Comparison of ENCODE assay signal across 18 cellular contexts in the genomic region with DNA sequence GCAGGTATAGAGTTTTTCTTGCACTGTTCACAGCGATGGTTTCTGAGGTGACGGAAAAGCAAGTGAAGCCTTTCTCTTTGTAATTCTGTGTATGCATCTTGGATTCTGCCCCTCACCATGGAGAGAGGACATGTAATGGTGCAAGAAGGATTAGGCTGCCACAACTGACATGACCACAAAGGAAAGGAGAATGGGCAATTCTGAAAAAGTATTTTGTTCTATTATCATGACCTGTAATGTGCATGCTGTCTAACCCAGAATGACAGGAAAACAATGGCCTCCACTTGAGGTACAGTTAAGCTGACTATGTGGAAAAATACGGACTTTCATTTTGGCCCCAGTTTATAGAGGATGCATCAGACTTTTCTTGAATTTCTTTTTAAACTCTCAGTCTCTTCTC.
A peak's percentile ranks its signal among the peaks of the same experiment; 100 is the strongest.
DNase-seq lines count a peak whose midpoint lies in the region; TF ChIP-seq lines count a peak whose summit lies in the region.
"Had no signal": no experiment of that assay in that cellular context is flagged by ENCODE, and none has a peak within 500 bp of the region (broad histone marks: within the 10 kb centered on the region; RNA-seq: fewer than 3 reads in every experiment).

No MANE protein-coding gene starts in this region.

- no peak overlapping the region for H4K91ac ChIP-seq in neuronal stem cell (ENCODE audit: low read depth, low read length, poor library complexity)

- H3K4ac ChIP-seq in neuronal stem cell (ENCODE audit: low read length) = no peak overlapping the region

- H4K8ac ChIP-seq in neuronal stem cell (ENCODE audit: low read depth, low read length) = no peak overlapping the region

- H3K27ac Mint-ChIP-seq in mesothelial cell of epicardium = no peak overlapping the region
- H3K27ac Mint-ChIP-seq: B cell; CD4-positive, alpha-beta T cell; CD8-positive, alpha-beta T cell had no signal

- no peak overlapping the region for H3K23ac ChIP-seq in neuronal stem cell (ENCODE audit: low read depth, low read length, poor library complexity)

- no CpG with 5 or more reads among the region's 3 CpGs for WGBS in neuronal stem cell (ENCODE audit: extremely low coverage in 2 of 2, insufficient read length in 2 of 2, insufficient replicate concordance in 1 of 2), 2 donors
- WGBS in esophagus muscularis mucosa = 81% methylated on average over 3 of the region's 3 CpGs

- TF ChIP-seq POLR2A in esophagus muscularis mucosa (IDR thresholded peaks at IDR 0.05; ENCODE audit: low read depth) = no peak

- no peaks in the 10 kb centered on the region for H3K27me3 Mint-ChIP-seq in mesothelial cell of epicardium (ENCODE audit: low read depth)
- H3K27me3 Mint-ChIP-seq: B cell had no signal

- no peak overlapping the region for H3K4me2 ChIP-seq in neural cell (ENCODE audit: low read length)
- no peak overlapping the region for H3K4me2 ChIP-seq in neuronal stem cell (ENCODE audit: insufficient read depth, low read length, poor library complexity, severe bottlenecking)
- H3K4me2 ChIP-seq: A549; BLaER1 treated with 17β-estradiol and CSF1 and Interleukin-3, amounts not matched to agents 10 nM and 100 nM had no signal

- H2BK120ac ChIP-seq in neuronal stem cell (ENCODE audit: low read depth, low read length) = no peak overlapping the region

- H3K9me3 ChIP-seq in neural cell (ENCODE audit: low read length) (no peaks in the 10 kb centered on the region), neuronal stem cell (replicated peaks in 1 of 2; ENCODE audit: control insufficient read depth in 2 of 2, insufficient read depth in 1 of 2, low read depth in 1 of 2, low read length in 2 of 2) (no peaks in the 10 kb centered on the region), esophagus muscularis mucosa (no peaks in the 10 kb centered on the region)
- H3K9me3 ChIP-seq: A549; BLaER1 treated with 17β-estradiol and CSF1 and Interleukin-3, amounts not matched to agents 10 nM and 100 nM; Caco-2 had no signal

- H3K9ac ChIP-seq in neural cell (ENCODE audit: low read length) = no peak overlapping the region
- no peak overlapping the region for H3K9ac ChIP-seq in neuronal stem cell (ENCODE audit: low read depth, low read length, poor library complexity)
- H3K9ac ChIP-seq: BLaER1 treated with 17β-estradiol and CSF1 and Interleukin-3, amounts not matched to agents 10 nM and 100 nM had no signal

- H3K27ac ChIP-seq in neural cell (ENCODE audit: low read length) (peak overlapping the region; percentile 32), neuronal stem cell (replicated peaks; ENCODE audit: low read length) (no peak overlapping the region), esophagus muscularis mucosa (replicated peaks in 1 of 4) (no peak overlapping the region)
- H3K27ac ChIP-seq: 22Rv1; A549; BLaER1 treated with 17β-estradiol and CSF1 and Interleukin-3, amounts not matched to agents 10 nM and 100 nM; C4-2B had no signal

- H2BK12ac ChIP-seq in neuronal stem cell (ENCODE audit: low read length) = no peak overlapping the region

- H2BK5ac ChIP-seq in neuronal stem cell (ENCODE audit: low read length) = no peak overlapping the region

- H2AFZ ChIP-seq in neural cell (ENCODE audit: low read depth, low read length) (no peak overlapping the region), neuronal stem cell (ENCODE audit: low read length) (peak overlapping the region; percentile 14)

- no peak overlapping the region for H2AK5ac ChIP-seq in neuronal stem cell (ENCODE audit: low read depth, low read length)

- H3K79me1 ChIP-seq in neuronal stem cell (ENCODE audit: low read depth, low read length) = no peaks in the 10 kb centered on the region

- H3F3A ChIP-seq in neural cell (ENCODE audit: insufficient read depth, low read length, poor library complexity, severe bottlenecking) = no peaks in the 10 kb centered on the region

- DNase-seq in MV-4-11 (lab: John Stamatoyannopoulos, UW) (peak; percentile 22), neuronal stem cell (ENCODE audit: low spot score) (no peak), mesothelial cell of epicardium (ENCODE audit: low spot score in 2 of 2, unreplicated experiment in 2 of 2) (no peak), RPMI8226 (no peak), esophagus muscularis mucosa (ENCODE audit: extremely low spot score) (no peak)
- DNase-seq: AML-193; Caco-2; Calu3; CD4-positive, alpha-beta T cell; CD8-positive, alpha-beta T cell; DMS79 treated with DMSO at 0.1 percent for 48 hours; GF-D8 had no signal

- intact Hi-C loops in esophagus muscularis mucosa (cut with DNase I) = no loop called here

- no peaks in the 10 kb centered on the region for H3K36me3 Mint-ChIP-seq in mesothelial cell of epicardium
- H3K36me3 Mint-ChIP-seq: CD8-positive, alpha-beta T cell had no signal

- TF ChIP-seq EP300 in neural cell (conservative IDR thresholded peaks at IDR 0.05; ENCODE audit: poor library complexity, severe bottlenecking) (peak; percentile 85), esophagus muscularis mucosa (IDR thresholded peaks at IDR 0.05) (no peak)

- H3K4me1 Mint-ChIP-seq in mesothelial cell of epicardium = peaks cover 11% of the 10 kb centered on the region
- H3K4me1 Mint-ChIP-seq: B cell had no signal

- H4K20me1 ChIP-seq in neural cell (ENCODE audit: insufficient read depth) = no peaks in the 10 kb centered on the region
- H4K20me1 ChIP-seq: BLaER1 treated with 17β-estradiol and CSF1 and Interleukin-3, amounts not matched to agents 10 nM and 100 nM had no signal

- H3K79me2 ChIP-seq in neural cell (replicated peaks; ENCODE audit: insufficient read depth, low read length) = no peaks in the 10 kb centered on the region

- H3K9me3 Mint-ChIP-seq in mesothelial cell of epicardium = no peaks in the 10 kb centered on the region
- H3K9me3 Mint-ChIP-seq: CD4-positive, alpha-beta T cell; CD8-positive, alpha-beta T cell had no signal

- TF ChIP-seq RAD21 in neural cell (conservative IDR thresholded peaks at IDR 0.05) = no peak

- TF ChIP-seq CTCF in neural cell (IDR thresholded peaks at IDR 0.05; ENCODE audit: poor library complexity, severe bottlenecking) = no peak
- no peak for TF ChIP-seq CTCF in mesothelial cell of epicardium (IDR thresholded peaks at IDR 0.05; ENCODE audit: unreplicated experiment)
- no peak for TF ChIP-seq CTCF in esophagus muscularis mucosa (IDR thresholded peaks at IDR 0.05)

- no peak overlapping the region for H3K14ac ChIP-seq in neuronal stem cell (ENCODE audit: low read length)

- H3K18ac ChIP-seq in neuronal stem cell (ENCODE audit: low read length) = no peak overlapping the region

- no peaks in the 10 kb centered on the region for H3K9me2 ChIP-seq in neural cell (ENCODE audit: insufficient read depth, low read length)

- H2BK15ac ChIP-seq in neuronal stem cell (ENCODE audit: low read length) = no peak overlapping the region

- no peak overlapping the region for H3K4me3 Mint-ChIP-seq in mesothelial cell of epicardium
- H3K4me3 Mint-ChIP-seq: B cell; CD4-positive, alpha-beta T cell; CD8-positive, alpha-beta T cell had no signal

- H3K36me3 ChIP-seq in neural cell (ENCODE audit: insufficient read depth, low read length) = no peaks in the 10 kb centered on the region
- H3K36me3 ChIP-seq in neuronal stem cell (replicated peaks in 1 of 2; ENCODE audit: control insufficient read depth in 2 of 2, insufficient read depth in 2 of 2, low read length in 2 of 2) = no peaks in the 10 kb centered on the region
- H3K36me3 ChIP-seq in esophagus muscularis mucosa = no peaks in the 10 kb centered on the region
- H3K36me3 ChIP-seq: BLaER1 treated with 17β-estradiol and CSF1 and Interleukin-3, amounts not matched to agents 10 nM and 100 nM had no signal

- H3K4me3 ChIP-seq in neural cell (ENCODE audit: low read length) (no peak overlapping the region), neuronal stem cell (ENCODE audit: low read length in 2 of 2) (no peak overlapping the region), esophagus muscularis mucosa (no peak overlapping the region)
- H3K4me3 ChIP-seq: A549; BLaER1 treated with 17β-estradiol and CSF1 and Interleukin-3, amounts not matched to agents 10 nM and 100 nM had no signal

- H3K4me1 ChIP-seq in neuronal stem cell (ENCODE audit: control insufficient read depth in 2 of 2, insufficient read depth in 1 of 2, low read depth in 1 of 2, low read length in 2 of 2) (peaks cover 0 to 4% of the 10 kb centered on the region in 2 donors), esophagus muscularis mucosa (no peaks in the 10 kb centered on the region)
- H3K4me1 ChIP-seq: A549; BLaER1 treated with 17β-estradiol and CSF1 and Interleukin-3, amounts not matched to agents 10 nM and 100 nM; Caco-2 had no signal

- H3K27me3 ChIP-seq in neural cell (ENCODE audit: insufficient read depth, low read depth, low read length) (no peaks in the 10 kb centered on the region), neuronal stem cell (ENCODE audit: control insufficient read depth in 3 of 3, insufficient read depth in 3 of 3, low read depth in 1 of 3, low read length in 3 of 3) (no peaks in the 10 kb centered on the region), esophagus muscularis mucosa (no peaks in the 10 kb centered on the region)
- H3K27me3 ChIP-seq: BLaER1 treated with 17β-estradiol and CSF1 and Interleukin-3, amounts not matched to agents 10 nM and 100 nM had no signal

TF ChIP-seq in neural cell, 6 proteins besides CTCF, POLR2A, EP300 and RAD21:
- TF ChIP-seq POLR2AphosphoS5 (IDR thresholded peaks at IDR 0.05) (peak; percentile 67), SMC3 (conservative IDR thresholded peaks at IDR 0.05; ENCODE audit: poor library complexity) (no peak)
